In the genomic region with DNA sequence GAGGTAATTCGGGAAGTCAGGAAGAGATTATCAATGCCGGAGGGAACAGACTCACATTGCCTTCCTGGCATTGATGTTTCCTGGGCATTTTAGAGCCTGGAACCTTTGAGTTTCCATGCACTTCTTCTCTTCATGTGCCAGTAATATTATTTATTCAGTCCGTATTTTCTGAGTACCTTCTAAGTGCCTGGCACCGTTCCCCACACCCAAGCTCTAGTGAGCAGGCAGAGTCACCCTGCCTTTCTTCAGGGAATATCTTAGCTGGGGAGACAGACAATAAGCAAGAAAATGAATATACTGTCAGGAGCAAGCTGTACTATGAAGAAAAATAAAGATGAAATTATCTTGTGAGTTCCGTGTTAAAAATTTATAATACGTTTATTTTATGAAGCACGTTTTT, we compare ENCODE assay signal across 27 cellular contexts.
"Had no signal": no experiment of that assay in that cellular context is flagged by ENCODE, and none has a peak within 500 bp of the region (broad histone marks: within the 10 kb centered on the region; RNA-seq: fewer than 3 reads in every experiment).

No MANE protein-coding gene starts in this region.

- DNase-seq: hypothalamus; immature natural killer cell; kidney; left colon; left lung; lower lobe of right lung; mammary epithelial cell; mesenchymal stem cell; naive thymus-derived CD8-positive, alpha-beta T cell; nucleus accumbens; pancreas; posterior cingulate gyrus; retina; right cardiac atrium; stimulated activated CD4-positive, alpha-beta T cell treated with anti-CD3 and anti-CD28 coated beads, Interleukin-12 subunit alpha, Interleukin-12 subunit beta, amount 100 ng/mL, for 4 hours; stimulated activated CD4-positive, alpha-beta T cell treated with anti-CD3 and anti-CD28 coated beads, Interleukin-15, amount 100 ng/mL, for 24 hours; stimulated activated CD4-positive, alpha-beta T cell treated with anti-CD3 and anti-CD28 coated beads, Interleukin-4, amount 100 ng/mL, for 4 hours; stimulated activated CD8-positive, alpha-beta memory T cell treated with anti-CD3 and anti-CD28 coated beads, Interleukin-4, amount 100 ng/mL, for 48 hours; stimulated activated naive CD4-positive, alpha-beta T cell treated with Interleukin-2 at 50 U/mL for 16 hours; stimulated activated naive CD8-positive, alpha-beta T cell treated with anti-CD3 and anti-CD28 coated beads, Interleukin-15, amount 100 ng/mL, for 72 hours; substantia nigra; transverse colon; upper lobe of left lung had no signal

- H3K9me3 Mint-ChIP-seq: neural crest cell had no signal

- H3K27ac Mint-ChIP-seq: immature natural killer cell; naive thymus-derived CD8-positive, alpha-beta T cell; nephron; stimulated activated memory B cell treated with anti-CD40 and anti-IgM and Interleukin-4, amounts not matched to agents 10 μg/mL and 1 μg/mL and 100 μg/mL, for 72 hours; stimulated activated naive CD8-positive, alpha-beta T cell treated with anti-CD3 and anti-CD28 coated beads, Interleukin-15, amount 100 ng/mL, for 72 hours had no signal

- H3K27me3 Mint-ChIP-seq: stimulated activated memory B cell treated with anti-CD40 and anti-IgM and Interleukin-4, amounts not matched to agents 10 μg/mL and 1 μg/mL and 100 μg/mL, for 72 hours; stimulated activated naive CD8-positive, alpha-beta T cell treated with anti-CD3 and anti-CD28 coated beads, Interleukin-15, amount 100 ng/mL, for 72 hours had no signal

- H3K4me1 Mint-ChIP-seq: immature natural killer cell; naive thymus-derived CD8-positive, alpha-beta T cell; nephron; neural crest cell; stimulated activated memory B cell treated with anti-CD40 and anti-IgM and Interleukin-4, amounts not matched to agents 10 μg/mL and 1 μg/mL and 100 μg/mL, for 72 hours; stimulated activated naive CD8-positive, alpha-beta T cell treated with anti-CD3 and anti-CD28 coated beads, Interleukin-15, amount 100 ng/mL, for 72 hours had no signal

- ATAC-seq: left colon; left lung; lower lobe of right lung; naive thymus-derived CD8-positive, alpha-beta T cell; pancreas; right cardiac atrium; sciatic nerve; stimulated activated memory B cell treated with anti-CD40 and anti-IgM and Interleukin-4, amounts not matched to agents 10 μg/mL and 1 μg/mL and 100 μg/mL, for 72 hours; stimulated activated naive CD8-positive, alpha-beta T cell treated with anti-CD3 and anti-CD28 coated beads, Interleukin-15, amount 100 ng/mL, for 72 hours had no signal

- H3K36me3 Mint-ChIP-seq: immature natural killer cell; stimulated activated memory B cell treated with anti-CD40 and anti-IgM and Interleukin-4, amounts not matched to agents 10 μg/mL and 1 μg/mL and 100 μg/mL, for 72 hours had no signal

- H3K4me3 Mint-ChIP-seq: immature natural killer cell; naive thymus-derived CD8-positive, alpha-beta T cell; nephron; neural crest cell; stimulated activated memory B cell treated with anti-CD40 and anti-IgM and Interleukin-4, amounts not matched to agents 10 μg/mL and 1 μg/mL and 100 μg/mL, for 72 hours; stimulated activated naive CD8-positive, alpha-beta T cell treated with anti-CD3 and anti-CD28 coated beads, Interleukin-15, amount 100 ng/mL, for 72 hours had no signal
